24 cellular contexts compared by ENCODE assay signal in genomic region chr1:1088036-1088800, GRCh38. TPM values are rescaled to one million over a fixed set of nuclear protein-coding genes. Genes with fewer than 3 reads are reported as not detected.
A peak's percentile ranks its signal among the peaks of the same experiment; 100 is the strongest.
DNase-seq lines count a peak whose midpoint lies in the region; ATAC-seq and TF ChIP-seq lines count a peak whose summit lies in the region.
"Had no signal": no experiment of that assay in that cellular context is flagged by ENCODE, and none has a peak within 500 bp of the region (broad histone marks: within the 10 kb centered on the region; RNA-seq: fewer than 3 reads in every experiment).

No MANE protein-coding gene starts in this region.

- H3K4me3 ChIP-seq in heart right ventricle = no peak overlapping the region
- no peak overlapping the region for H3K4me3 ChIP-seq in osteoblast (ENCODE audit: insufficient read depth, low read length)
- H3K4me3 ChIP-seq: body of pancreas, esophagus muscularis mucosa, gastrocnemius medialis, GM12878, right atrium auricular region, SK-N-MC had no signal

- DNase-seq in cardiac septum (ENCODE audit: low spot score) (peak; percentile 58), heart right ventricle (no peak), ecto neural progenitor cell (ENCODE audit: low spot score) (peak; percentile 36), osteoblast (ENCODE audit: insufficient read length, low spot score, missing footprints) (peak; percentile 83), DMS79 treated with DMSO at 0.1 percent for 48 hours (lab: John Stamatoyannopoulos, UW) (no peak)
- DNase-seq: activated CD8-positive, alpha-beta T cell treated with anti-CD3 and anti-CD28 coated beads, Interleukin-2, amount 10 ng/mL, durations not matched to agents 7 days and 5 days; activated naive CD8-positive, alpha-beta T cell treated with anti-CD3 and anti-CD28 coated beads, Interleukin-2, amount 10 ng/mL, durations not matched to agents 7 days and 5 days; body of pancreas; CD8-positive, alpha-beta T cell; effector memory CD4-positive, alpha-beta T cell; Karpas-422; NCI-H1694 treated with DMSO at 0.1 percent for 48 hours; NCI-H526 treated with DMSO at 0.1 percent for 48 hours; occipital lobe; stimulated activated CD4-positive, alpha-beta T cell treated with anti-CD3 and anti-CD28 coated beads, Interleukin-12 subunit alpha, Interleukin-12 subunit beta, amount 100 ng/mL, for 4 hours; T-helper 9 cell had no signal

- no peak overlapping the region for H3K4me2 ChIP-seq in osteoblast (ENCODE audit: insufficient read depth, low read length)

- intact Hi-C loops in cardiac septum (cut with DNase I) = no loop called here
- intact Hi-C loops in heart right ventricle (cut with DNase I) = no loop called here

- H3K27ac ChIP-seq in heart right ventricle (no peak overlapping the region), osteoblast (ENCODE audit: low read depth, low read length) (no peak overlapping the region)
- H3K27ac ChIP-seq: body of pancreas, esophagus muscularis mucosa, gastrocnemius medialis, right atrium auricular region, SK-N-MC had no signal

- H3K27me3 ChIP-seq in heart right ventricle (no peaks in the 10 kb centered on the region), osteoblast (ENCODE audit: insufficient read depth, low read length) (no peaks in the 10 kb centered on the region)
- H3K27me3 ChIP-seq: body of pancreas, esophagus muscularis mucosa, gastrocnemius medialis, right atrium auricular region had no signal

- no peaks in the 10 kb centered on the region for H3K4me1 ChIP-seq in heart right ventricle
- H3K4me1 ChIP-seq in osteoblast (ENCODE audit: insufficient read depth, low read length) = no peaks in the 10 kb centered on the region
- H3K4me1 ChIP-seq: body of pancreas, esophagus muscularis mucosa, gastrocnemius medialis, right atrium auricular region had no signal

- no peak for ATAC-seq in heart right ventricle
- ATAC-seq in HG02870 (IDR thresholded peaks at IDR 0.05; ENCODE audit: unreplicated experiment) = no peak
- ATAC-seq in GM21825 (IDR thresholded peaks at IDR 0.05; ENCODE audit: unreplicated experiment) = no peak
- ATAC-seq: activated CD8-positive, alpha-beta T cell treated with anti-CD3 and anti-CD28 coated beads, Interleukin-2, amount 10 ng/mL, durations not matched to agents 7 days and 5 days; body of pancreas; CD8-positive, alpha-beta T cell; gastrocnemius medialis; GM12878 had no signal

- WGBS in heart right ventricle, 2 donors = 92 to 95% methylated on average over 35 to 36 of the region's 39 CpGs

- TF ChIP-seq CTCF in heart right ventricle (IDR thresholded peaks at IDR 0.05) (no peak), osteoblast (IDR thresholded peaks at IDR 0.05; ENCODE audit: extremely low read depth, low read depth, low read length) (no peak)

- H3K79me2 ChIP-seq in osteoblast (ENCODE audit: insufficient read depth, low read length) = no peaks in the 10 kb centered on the region

- H4K20me1 ChIP-seq in osteoblast (ENCODE audit: insufficient read depth, low read length) = no peaks in the 10 kb centered on the region

- no peak overlapping the region for H2AFZ ChIP-seq in osteoblast (ENCODE audit: low read length)

- H3K9me3 ChIP-seq in heart right ventricle = no peaks in the 10 kb centered on the region
- no peaks in the 10 kb centered on the region for H3K9me3 ChIP-seq in osteoblast (ENCODE audit: low read depth, low read length)
- H3K9me3 ChIP-seq: body of pancreas, esophagus muscularis mucosa, gastrocnemius medialis, right atrium auricular region had no signal

- H3K36me3 ChIP-seq in heart right ventricle = no peaks in the 10 kb centered on the region
- no peaks in the 10 kb centered on the region for H3K36me3 ChIP-seq in osteoblast (ENCODE audit: insufficient read depth, low read length)
- H3K36me3 ChIP-seq: gastrocnemius medialis, right atrium auricular region had no signal

RNA-seq across cellular contexts. Expression of gene RNF223, which starts 14.1 kb away (rescaled TPM):
- total RNA-seq in cardiac septum (not detected), heart right ventricle (not detected), osteoblast (not detected in 2 replicates)
- polyA plus RNA-seq in heart right ventricle = not detected
- total RNA-seq: activated CD8-positive, alpha-beta T cell treated with anti-CD3 and anti-CD28 coated beads, Interleukin-2, amount 10 ng/mL, durations not matched to agents 7 days and 5 days; activated naive CD8-positive, alpha-beta T cell treated with anti-CD3 and anti-CD28 coated beads, Interleukin-2, amount 10 ng/mL, durations not matched to agents 7 days and 5 days; CD8-positive, alpha-beta T cell; esophagus muscularis mucosa; gastrocnemius medialis; occipital lobe; right atrium auricular region; RPMI7951 had no signal
- polyA plus RNA-seq: GM12878 had no signal

RNA-seq across cellular contexts. Expression of gene C1orf159, which starts 27.7 kb away (rescaled TPM):
- 5.4 TPM for total RNA-seq in cardiac septum
- total RNA-seq in heart right ventricle = 1 to 10 TPM; 2.9 to 6.0 (median 3.5) TPM
- 10 to 100 TPM in 1 of 2 donors, 1 to 10 TPM in 1; 7.1 to 14.0 TPM for polyA plus RNA-seq in heart right ventricle
- total RNA-seq in osteoblast = 5.4 and 8.5 TPM in 2 replicates

Comparison
In these comparisons a context has a peak if more than half of its experiments do, and no peak if none do; other contexts are left out.
1. DNase-seq: peak in cardiac septum (single experiment), ecto neural progenitor cell (single experiment) and osteoblast (single experiment); none in heart right ventricle (0 of 2) and DMS79 treated with DMSO at 0.1 percent for 48 hours (single experiment).